Comparison of ENCODE assay signal across 26 cellular contexts in genomic region chr4:119676101-119676500, GRCh38. TPM values are rescaled to one million over a fixed set of nuclear protein-coding genes. Genes with fewer than 3 reads are reported as not detected.
DNase-seq lines count a peak whose midpoint lies in the region; ATAC-seq, FAIRE-seq and TF ChIP-seq lines count a peak whose summit lies in the region.
"Had no signal": no experiment of that assay in that cellular context is flagged by ENCODE, and none has a peak within 500 bp of the region (broad histone marks: within the 10 kb centered on the region; RNA-seq: fewer than 3 reads in every experiment).

No MANE protein-coding gene starts in this region.

- in situ Hi-C loops in HepG2 (cut with HindIII; ENCODE audit: extremely low pct_ligation_motif_present, low pct_unique_long_range_greater_than_20kb) (no loop called here), Panc1 (cut with HindIII; ENCODE audit: low pct_unique_long_range_greater_than_20kb, low sequenced_read_pairs) (no loop called here)

- H3K27me3 ChIP-seq in HepG2 (ENCODE audit: control insufficient read depth in 1 of 2, insufficient read depth in 2 of 2, low read length in 2 of 2) (no peaks in the 10 kb centered on the region), right lobe of liver (no peaks in the 10 kb centered on the region), Panc1 (ENCODE audit: control insufficient read depth, insufficient read depth, low read length) (no peaks in the 10 kb centered on the region)
- H3K27me3 ChIP-seq: BE2C; BLaER1 treated with 17β-estradiol and CSF1 and Interleukin-3, amounts not matched to agents 10 nM and 100 nM had no signal

- no peak for TF ChIP-seq EP300 in HepG2 (IDR thresholded peaks at IDR 0.05; ENCODE audit: low read depth in 2 of 2, low read length in 2 of 2)
- TF ChIP-seq EP300 in HepG2 (CRISPR knock-in tag; IDR thresholded peaks at IDR 0.05; ENCODE audit: borderline replicate concordance), result no peak

- no TSS peak for BruUV-seq in HepG2 (replicated peaks; lab: Mats Ljungman, UMichigan)
- BruUV-seq in Panc1 (replicated peaks; lab: Mats Ljungman, UMichigan), result no TSS peak

- H4K20me1 ChIP-seq in HepG2 (ENCODE audit: insufficient read depth, low read length), result no peaks in the 10 kb centered on the region
- H4K20me1 ChIP-seq: BLaER1 treated with 17β-estradiol and CSF1 and Interleukin-3, amounts not matched to agents 10 nM and 100 nM had no signal

- no peak overlapping the region for H3K4me3 ChIP-seq in HepG2 (replicated peaks in 1 of 3; ENCODE audit: insufficient read depth in 1 of 3, low read depth in 2 of 3, low read length in 3 of 3)
- no peak overlapping the region for H3K4me3 ChIP-seq in right lobe of liver
- no peak overlapping the region for H3K4me3 ChIP-seq in Panc1 (ENCODE audit: low read depth in 2 of 2, low read length in 2 of 2)
- H3K4me3 ChIP-seq: BLaER1 treated with 17β-estradiol and CSF1 and Interleukin-3, amounts not matched to agents 10 nM and 100 nM had no signal

- TF ChIP-seq POLR2A in HepG2 (IDR thresholded peaks at IDR 0.05; ENCODE audit: insufficient read depth in 1 of 2, low read depth in 2 of 2, low read length in 2 of 2) (no peak), right lobe of liver (IDR thresholded peaks at IDR 0.05) (no peak)

- H3K4me1 ChIP-seq in HepG2 (ENCODE audit: insufficient read depth, low read length), result no peaks in the 10 kb centered on the region
- H3K4me1 ChIP-seq in right lobe of liver, result no peaks in the 10 kb centered on the region
- H3K4me1 ChIP-seq in Panc1 (ENCODE audit: control insufficient read depth, insufficient read depth, low read length), result peaks cover 1% of the 10 kb centered on the region
- H3K4me1 ChIP-seq: BE2C had no signal

- POLR2A ChIA-PET in HepG2 (lab: Yijun Ruan, JAX) (no interaction called here), Panc1 (lab: Charles Lee) (no interaction called here)

- DNase-seq in HepG2 (ENCODE audit: low spot score) (no peak), right lobe of liver (no peak), Panc1 (ENCODE audit: low read depth, low spot score) (no peak), dedifferentiated amniotic fluid mesenchymal stem cell (ENCODE audit: extremely low spot score) (peak; percentile 0), DMS153 (lab: John Stamatoyannopoulos, UW) (no peak), NCI-H1105 (lab: John Stamatoyannopoulos, UW) (no peak)
- no peak for DNase-seq in stimulated activated CD4-positive, alpha-beta T cell treated with anti-CD3 and anti-CD28 coated beads, Interleukin-4, amount 100 ng/mL, for 4 hours
- DNase-seq: ACHN; AML-193; BE2C; CD4-positive, alpha-beta T cell; CD8-positive, alpha-beta memory T cell; DMS 273 treated with DMSO at 0.1 percent for 48 hours; DMS53; DMS79 treated with DMSO at 0.1 percent for 48 hours; GF-D8; GOT3; H7; HCEC 1CT had no signal

- intact Hi-C loops in HepG2 (cut with micrococcal nuclease; ENCODE audit: unreplicated experiment), result no loop called here
- intact Hi-C loops in right lobe of liver (cut with DNase I), result no loop called here
- intact Hi-C loops in Panc1 (cut with micrococcal nuclease; ENCODE audit: unreplicated experiment), result no loop called here

- H3K4me2 ChIP-seq in HepG2 (ENCODE audit: low read depth, low read length), result no peak overlapping the region
- H3K4me2 ChIP-seq: BLaER1 treated with 17β-estradiol and CSF1 and Interleukin-3, amounts not matched to agents 10 nM and 100 nM had no signal

- no peaks in the 10 kb centered on the region for H3K9me3 ChIP-seq in HepG2 (ENCODE audit: low read length)
- H3K9me3 ChIP-seq in right lobe of liver, result no peaks in the 10 kb centered on the region
- no peaks in the 10 kb centered on the region for H3K9me3 ChIP-seq in Panc1 (ENCODE audit: control insufficient read depth, insufficient read depth, low read depth, low read length)
- H3K9me3 ChIP-seq: BE2C; BLaER1 treated with 17β-estradiol and CSF1 and Interleukin-3, amounts not matched to agents 10 nM and 100 nM had no signal

- no peak for FAIRE-seq in HepG2 (lab: Jason Lieb, UNC)
- FAIRE-seq: A204.1, D721Med, GM12891, GM18507 had no signal

- no peak overlapping the region for H3K27ac ChIP-seq in HepG2 (ENCODE audit: extremely low read length, insufficient read depth, low read length)
- H3K27ac ChIP-seq in right lobe of liver, result no peak overlapping the region
- peak overlapping the region; percentile 73 for H3K27ac ChIP-seq in Panc1 (ENCODE audit: low read length)
- H3K27ac ChIP-seq: 22Rv1; BLaER1 treated with 17β-estradiol and CSF1 and Interleukin-3, amounts not matched to agents 10 nM and 100 nM had no signal

- CTCF ChIA-PET in HepG2 (lab: Yijun Ruan, JAX; ENCODE audit: low intra/inter-chr PET ratio, low total read pairs) (no interaction called here), Panc1 (lab: Charles Lee) (no interaction called here)

- no peak for TF ChIP-seq RAD21 in HepG2 (CRISPR knock-in tag; IDR thresholded peaks at IDR 0.05)

- no peak overlapping the region for H2AFZ ChIP-seq in HepG2 (ENCODE audit: low read length)

- no peak overlapping the region for H3K9ac ChIP-seq in HepG2 (ENCODE audit: insufficient read depth, low read depth, low read length)
- H3K9ac ChIP-seq: BLaER1 treated with 17β-estradiol and CSF1 and Interleukin-3, amounts not matched to agents 10 nM and 100 nM had no signal

- 45% methylated on average over 3 of the region's 3 CpGs for WGBS in HepG2 (ENCODE audit: low lambda C conversion rate)
- WGBS in right lobe of liver (ENCODE audit: insufficient coverage, low coverage, low lambda C conversion rate, missing lambda C conversion rate), result 92% methylated on average over 3 of the region's 3 CpGs

- no peak for TF ChIP-seq CTCF in HepG2 (CRISPR knock-in tag; IDR thresholded peaks at IDR 0.05)
- TF ChIP-seq CTCF in right lobe of liver (IDR thresholded peaks at IDR 0.05), result no peak
- no peak for TF ChIP-seq CTCF in Panc1 (IDR thresholded peaks at IDR 0.05)

- H3K79me2 ChIP-seq in HepG2 (ENCODE audit: insufficient read depth, low read length), result no peaks in the 10 kb centered on the region

- H3K36me3 ChIP-seq in HepG2 (replicated peaks in 1 of 2; ENCODE audit: control insufficient read depth in 1 of 2, insufficient read depth in 2 of 2, low read length in 2 of 2) (no peaks in the 10 kb centered on the region), right lobe of liver (no peaks in the 10 kb centered on the region), Panc1 (ENCODE audit: control insufficient read depth, insufficient read depth, low read length) (no peaks in the 10 kb centered on the region)
- H3K36me3 ChIP-seq: BE2C; BLaER1 treated with 17β-estradiol and CSF1 and Interleukin-3, amounts not matched to agents 10 nM and 100 nM had no signal

- ATAC-seq in HepG2 (no peak), right lobe of liver (no peak), Panc1 (no peak), esophagus mucosa (no peak)

TF ChIP-seq in HepG2, 621 proteins besides CTCF, POLR2A, EP300 and RAD21:
- TF ChIP-seq MAFK (conservative IDR thresholded peaks at IDR 0.05 in 1 of 2, IDR thresholded peaks at IDR 0.05 in 1 of 2; ENCODE audit: low read length in 2 of 2) (peak; percentile 18 to 52; a peak in 2 of 4 replicates), ARNTL (CRISPR knock-in tag; IDR thresholded peaks at IDR 0.05) (no peak), MAFF (IDR thresholded peaks at IDR 0.05; ENCODE audit: low read depth, low read length) (peak; percentile 51; the same call in 1 of the 2 replicates)

RNA-seq across cellular contexts. Expression of gene PDE5A, which starts 47.5 kb away (rescaled TPM):
- 0.44 and 0.53 TPM in 2 replicates for total RNA-seq in HepG2 (2016; rRNA removed; fragmentation: Illumina TruSeq; extraction: Trizol)
- 0.51 TPM in 1 of 2 replicates, not detected in the other for total RNA-seq in HepG2 (2016; cell fraction: cytosol; rRNA removed; fragmentation: Illumina TruSeq; extraction: Trizol; ENCODE audit: low read depth)
- total RNA-seq in HepG2 (2016; cell fraction: insoluble cytoplasmic fraction; rRNA removed; fragmentation: Illumina TruSeq; extraction: Trizol), result 0.06 and 0.61 TPM in 2 replicates
- 0.15 and 0.17 TPM in 2 replicates for total RNA-seq in HepG2 (2016; cell fraction: membrane; rRNA removed; fragmentation: Illumina TruSeq; extraction: Trizol)
- 0.43 and 1.3 TPM in 2 replicates for total RNA-seq in HepG2 (2016; cell fraction: nucleus; rRNA removed; fragmentation: Illumina TruSeq; extraction: Trizol)
- 0.20 and 0.22 TPM in 2 replicates for polyA plus RNA-seq in HepG2 (2011; rRNA removed)
- polyA plus RNA-seq in HepG2 (2011; cell fraction: cytosol; rRNA removed), result 0.03 and 0.05 TPM in 2 replicates
- polyA plus RNA-seq in HepG2 (2011; cell fraction: nucleus; rRNA removed), result 0.16 and 0.35 TPM in 2 replicates
- polyA plus RNA-seq in HepG2 (2012), result 1.8 and 2.2 TPM in 2 replicates
- not detected in 2 replicates for polyA plus RNA-seq in HepG2 (2016; cell fraction: cytosol; fragmentation: Illumina TruSeq; extraction: Trizol; ENCODE audit: low read depth)
- polyA plus RNA-seq in HepG2 (2016; cell fraction: insoluble cytoplasmic fraction; fragmentation: Illumina TruSeq; extraction: Trizol; ENCODE audit: low read depth), result 0.08 and 0.11 TPM in 2 replicates
- polyA plus RNA-seq in HepG2 (2016; cell fraction: membrane; fragmentation: Illumina TruSeq; extraction: Trizol; ENCODE audit: low read depth), result 0.10 TPM in 1 of 2 replicates, not detected in the other
- 0.07 and 0.12 TPM in 2 replicates for polyA plus RNA-seq in HepG2 (2016; cell fraction: nucleus; fragmentation: Illumina TruSeq; extraction: Trizol; ENCODE audit: insufficient read depth, low read depth)
- 0.38 and 0.82 TPM in 2 replicates for polyA minus RNA-seq in HepG2 (2011; rRNA and poly(A)+ RNA removed; ENCODE audit: low replicate concordance)
- 0.89 and 1.4 TPM in 2 replicates for polyA minus RNA-seq in HepG2 (2011; cell fraction: cytosol; rRNA and poly(A)+ RNA removed)
- polyA minus RNA-seq in HepG2 (2011; cell fraction: nucleus; rRNA and poly(A)+ RNA removed), result 0.39 and 1.4 TPM in 2 replicates
- total RNA-seq in right lobe of liver, result 1 to 10 TPM in 3 of 6 experiments, under 1 TPM in 3; 0.56 to 2.4 (median 0.91) TPM
- total RNA-seq in Panc1 (2021; ENCODE audit: unreplicated experiment), result 114 TPM
- polyA plus RNA-seq in Panc1 (2012; ENCODE audit: insufficient read length), result 40.8 TPM
- 1.7 TPM for total RNA-seq in esophagus mucosa

Comparison
In these comparisons a context has a peak if more than half of its experiments do, and no peak if none do; other contexts are left out.
1. RNA of gene PDE5A, which starts 47.5 kb away (total RNA-seq): 114 TPM in Panc1 (single experiment); 1.7 TPM in esophagus mucosa (single experiment), 0.56 to 2.4 TPM in right lobe of liver and 0.06 to 1.3 TPM in HepG2; every median in the first group is over 10 times any median in the second.